Comparison of ENCODE assay signal across 18 cellular contexts in the genomic region with DNA sequence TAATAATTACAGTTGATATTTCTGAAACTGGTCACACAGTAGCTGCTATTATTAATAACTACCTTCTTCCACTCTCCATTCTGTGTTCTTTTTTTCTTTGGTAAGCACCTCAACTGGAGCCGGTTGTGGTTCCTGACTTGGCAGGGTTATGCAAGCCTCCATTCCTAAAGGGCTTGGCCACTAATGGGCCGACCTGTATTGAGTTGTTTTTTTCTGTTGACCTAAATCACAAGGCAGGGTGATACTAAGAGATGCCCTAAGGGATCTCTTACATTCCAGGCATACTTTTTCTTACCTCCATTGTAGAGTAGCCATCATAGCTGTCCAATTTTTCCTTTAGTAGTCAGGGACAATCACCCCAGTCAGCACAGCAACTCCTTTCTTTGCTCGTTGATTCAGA.
DNase-seq lines count a peak whose midpoint lies in the region; ATAC-seq and TF ChIP-seq lines count a peak whose summit lies in the region.
"Had no signal": no experiment of that assay in that cellular context is flagged by ENCODE, and none has a peak within 500 bp of the region (broad histone marks: within the 10 kb centered on the region; RNA-seq: fewer than 3 reads in every experiment).

No MANE protein-coding gene starts in this region.

- H3K27me3 Mint-ChIP-seq in GM23338 (ENCODE audit: insufficient read depth, low read depth, poor library complexity) (no peaks in the 10 kb centered on the region), mesothelial cell of epicardium (ENCODE audit: low read depth) (no peaks in the 10 kb centered on the region)
- H3K27me3 Mint-ChIP-seq: B cell had no signal

- CTCF ChIA-PET in RWPE1 (lab: Yijun Ruan, JAX), result no interaction called here

- H3K27ac ChIP-seq in GM23338 (ENCODE audit: low read depth) (no peak overlapping the region), RWPE1 (no peak overlapping the region), SJCRH30 (no peak overlapping the region)
- H3K27ac ChIP-seq: HL-60 had no signal

- no peaks in the 10 kb centered on the region for H3K79me2 ChIP-seq in GM23338 (replicated peaks; ENCODE audit: insufficient read depth)

- H3K4me3 Mint-ChIP-seq in GM23338 (no peak overlapping the region), mesothelial cell of epicardium (no peak overlapping the region)
- H3K4me3 Mint-ChIP-seq: B cell had no signal

- H3K9me3 ChIP-seq in SJCRH30 (replicated peaks), result no peaks in the 10 kb centered on the region
- H3K9me3 ChIP-seq: HAP-1 had no signal

- no peaks in the 10 kb centered on the region for H3F3A ChIP-seq in GM23338 (replicated peaks; ENCODE audit: low read depth)

- DNase-seq in GM23338 (ENCODE audit: low spot score) (peak; percentile 18), RWPE1 (ENCODE audit: low spot score) (peak; percentile 23), iPS DF 4.7 (ENCODE audit: extremely low read depth, low spot score) (peak; percentile 7), mesothelial cell of epicardium (ENCODE audit: low spot score in 2 of 2, unreplicated experiment in 2 of 2) (no peak), GM10266 (ENCODE audit: extremely low spot score) (no peak), NCI-H1694 (lab: John Stamatoyannopoulos, UW) (no peak), NCI-H187 treated with DMSO at 0.1 percent for 48 hours (lab: John Stamatoyannopoulos, UW) (no peak), SJCRH30 (no peak)
- DNase-seq: DMS79 treated with DMSO at 0.1 percent for 48 hours, IMR-90, MM.1S, NCI-H1092, NCI-H146, NCI-H2081 treated with DMSO at 0.1 percent for 48 hours, SIG-M5 had no signal

- ATAC-seq in GM23338, result no peak

- TF ChIP-seq CTCF in GM23338 (conservative IDR thresholded peaks at IDR 0.05; ENCODE audit: low read depth in 2 of 2) (no peak), RWPE1 (conservative IDR thresholded peaks at IDR 0.05; ENCODE audit: low read depth) (no peak), mesothelial cell of epicardium (IDR thresholded peaks at IDR 0.05; ENCODE audit: unreplicated experiment) (no peak), GM10266 (IDR thresholded peaks at IDR 0.05; ENCODE audit: control insufficient read depth, insufficient read depth, low read depth, missing control alignments) (no peak)

- H3K9me2 ChIP-seq in GM23338 (ENCODE audit: insufficient read depth), result 0 out of 2 replicates have a peak, but pooled peaks cover 4% of the 10 kb centered on the region

- H3K27me3 ChIP-seq in GM23338 (ENCODE audit: insufficient read depth), result no peaks in the 10 kb centered on the region
- no peaks in the 10 kb centered on the region for H3K27me3 ChIP-seq in SJCRH30

- H3K36me3 Mint-ChIP-seq in GM23338 (ENCODE audit: low read depth) (no peaks in the 10 kb centered on the region), mesothelial cell of epicardium (no peaks in the 10 kb centered on the region)

- H3K4me2 ChIP-seq in GM23338, result no peak overlapping the region

- H3K4me1 Mint-ChIP-seq in GM23338, result no peaks in the 10 kb centered on the region
- H3K4me1 Mint-ChIP-seq in mesothelial cell of epicardium, result peaks cover 10% of the 10 kb centered on the region
- H3K4me1 Mint-ChIP-seq: B cell had no signal

- no peaks in the 10 kb centered on the region for H4K20me1 ChIP-seq in GM23338 (replicated peaks; ENCODE audit: insufficient read depth)

- H3K4me1 ChIP-seq in GM23338 (ENCODE audit: insufficient read depth) (no peaks in the 10 kb centered on the region), SJCRH30 (no peaks in the 10 kb centered on the region)
- H3K4me1 ChIP-seq: HAP-1 had no signal

- no peak overlapping the region for H2AFZ ChIP-seq in GM23338

- H3K27ac Mint-ChIP-seq in GM23338 (no peak overlapping the region), mesothelial cell of epicardium (peak overlapping the region; percentile 80)
- H3K27ac Mint-ChIP-seq: B cell had no signal

- H3K4me3 ChIP-seq in GM23338 (no peak overlapping the region), SJCRH30 (no peak overlapping the region)
- H3K4me3 ChIP-seq: HAP-1 had no signal

- H3K9me3 Mint-ChIP-seq in GM23338, result no peaks in the 10 kb centered on the region
- peaks cover 15% of the 10 kb centered on the region for H3K9me3 Mint-ChIP-seq in mesothelial cell of epicardium

- POLR2A ChIA-PET in RWPE1 (lab: Yijun Ruan, JAX; ENCODE audit: low non-redundant PET), result no interaction called here

- H3K36me3 ChIP-seq in GM23338 (ENCODE audit: insufficient read depth), result no peaks in the 10 kb centered on the region
- no peaks in the 10 kb centered on the region for H3K36me3 ChIP-seq in SJCRH30
- H3K36me3 ChIP-seq: HAP-1 had no signal

TF ChIP-seq in GM23338, 12 proteins besides CTCF, POLR2A, EP300 and RAD21 (continues in another document):
- TF ChIP-seq EZH2 (IDR thresholded peaks at IDR 0.05; ENCODE audit: low read depth, unreplicated experiment) (no peak), NANOG (IDR thresholded peaks at IDR 0.05; ENCODE audit: borderline replicate concordance) (no peak), EZH2phosphoT487 (IDR thresholded peaks at IDR 0.05; ENCODE audit: unreplicated experiment) (no peak), CREB1 (CRISPR knock-in tag; IDR thresholded peaks at IDR 0.05; ENCODE audit: low read depth) (no peak)
- TF ChIP-seq, protein P1, sequence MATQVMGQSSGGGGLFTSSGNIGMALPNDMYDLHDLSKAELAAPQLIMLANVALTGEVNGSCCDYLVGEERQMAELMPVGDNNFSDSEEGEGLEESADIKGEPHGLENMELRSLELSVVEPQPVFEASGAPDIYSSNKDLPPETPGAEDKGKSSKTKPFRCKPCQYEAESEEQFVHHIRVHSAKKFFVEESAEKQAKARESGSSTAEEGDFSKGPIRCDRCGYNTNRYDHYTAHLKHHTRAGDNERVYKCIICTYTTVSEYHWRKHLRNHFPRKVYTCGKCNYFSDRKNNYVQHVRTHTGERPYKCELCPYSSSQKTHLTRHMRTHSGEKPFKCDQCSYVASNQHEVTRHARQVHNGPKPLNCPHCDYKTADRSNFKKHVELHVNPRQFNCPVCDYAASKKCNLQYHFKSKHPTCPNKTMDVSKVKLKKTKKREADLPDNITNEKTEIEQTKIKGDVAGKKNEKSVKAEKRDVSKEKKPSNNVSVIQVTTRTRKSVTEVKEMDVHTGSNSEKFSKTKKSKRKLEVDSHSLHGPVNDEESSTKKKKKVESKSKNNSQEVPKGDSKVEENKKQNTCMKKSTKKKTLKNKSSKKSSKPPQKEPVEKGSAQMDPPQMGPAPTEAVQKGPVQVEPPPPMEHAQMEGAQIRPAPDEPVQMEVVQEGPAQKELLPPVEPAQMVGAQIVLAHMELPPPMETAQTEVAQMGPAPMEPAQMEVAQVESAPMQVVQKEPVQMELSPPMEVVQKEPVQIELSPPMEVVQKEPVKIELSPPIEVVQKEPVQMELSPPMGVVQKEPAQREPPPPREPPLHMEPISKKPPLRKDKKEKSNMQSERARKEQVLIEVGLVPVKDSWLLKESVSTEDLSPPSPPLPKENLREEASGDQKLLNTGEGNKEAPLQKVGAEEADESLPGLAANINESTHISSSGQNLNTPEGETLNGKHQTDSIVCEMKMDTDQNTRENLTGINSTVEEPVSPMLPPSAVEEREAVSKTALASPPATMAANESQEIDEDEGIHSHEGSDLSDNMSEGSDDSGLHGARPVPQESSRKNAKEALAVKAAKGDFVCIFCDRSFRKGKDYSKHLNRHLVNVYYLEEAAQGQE (IDR thresholded peaks at IDR 0.05; ENCODE audit: unreplicated experiment), result no peak

Comparison
In these comparisons a context has a peak if more than half of its experiments do, and no peak if none do; other contexts are left out.
1. DNase-seq: peak in GM23338 (single experiment), RWPE1 (single experiment) and iPS DF 4.7 (single experiment); none in mesothelial cell of epicardium (0 of 2), GM10266 (single experiment), NCI-H1694 (single experiment), NCI-H187 treated with DMSO at 0.1 percent for 48 hours (single experiment) and SJCRH30 (0 of 2).